1 cellular context compared by ENCODE assay signal in the genomic region with DNA sequence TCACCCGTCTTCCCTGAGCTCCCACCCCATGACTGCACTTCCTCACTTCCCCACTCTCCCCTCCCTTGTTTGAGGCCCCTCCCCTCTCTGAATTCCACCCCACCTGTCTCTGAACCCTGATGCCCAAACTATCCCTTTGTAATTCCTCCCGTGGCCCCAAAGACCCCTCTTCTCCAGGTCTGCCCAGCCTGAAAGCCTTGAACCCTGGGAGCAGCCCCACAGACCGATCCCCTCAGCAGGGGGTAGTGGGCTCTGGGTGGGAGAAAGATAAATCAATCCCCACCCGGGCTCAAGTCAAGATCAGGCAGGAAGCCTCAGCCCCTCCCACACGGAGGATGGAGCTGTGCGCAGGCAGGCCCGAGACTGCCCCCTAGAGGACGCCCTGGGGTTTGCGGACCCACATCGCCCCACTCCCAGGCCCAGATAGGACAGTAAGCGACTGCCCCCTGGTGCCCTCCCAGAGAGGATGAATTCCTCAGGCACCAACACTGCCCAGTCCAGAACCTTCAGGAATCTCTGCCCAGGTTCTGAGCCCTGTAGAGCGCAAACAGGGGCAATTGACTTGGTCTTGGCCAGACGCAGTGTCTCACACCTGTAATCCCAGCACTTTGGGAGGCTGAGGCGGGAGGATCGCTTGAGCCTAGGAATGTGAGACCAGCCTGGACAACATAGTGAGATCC.
TF ChIP-seq lines count a peak whose summit lies in the region.

No MANE protein-coding gene starts in this region.

TF ChIP-seq in K562, 482 proteins besides CTCF, POLR2A, EP300 and RAD21 (continued from another document and continues in another):
- TF ChIP-seq TEAD4 (IDR thresholded peaks at IDR 0.05; ENCODE audit: low read length) (peak; percentile 75), TEAD4 (CRISPR knock-in tag; IDR thresholded peaks at IDR 0.05; ENCODE audit: borderline replicate concordance) (no peak), GABPA (tag; conservative IDR thresholded peaks at IDR 0.05; ENCODE audit: low read depth) (no peak), ZC3H4 (CRISPR knock-in tag; IDR thresholded peaks at IDR 0.05; ENCODE audit: borderline replicate concordance) (no peak), RCOR1 (IDR thresholded peaks at IDR 0.05; ENCODE audit: borderline replicate concordance in 1 of 2, low read depth in 2 of 2, low read length in 2 of 2) (peak; percentile 68 to 94; a peak in 3 of 4 replicates), MXI1 (IDR thresholded peaks at IDR 0.05; ENCODE audit: low read depth, low read length) (peak; percentile 57; the same call in 1 of the 2 replicates), BRD4 (IDR thresholded peaks at IDR 0.05) (no peak), ZNF263 (CRISPR knock-in tag; IDR thresholded peaks at IDR 0.05; ENCODE audit: borderline replicate concordance) (peak; percentile 77; the same call in 1 of the 2 replicates), PHB2 (IDR thresholded peaks at IDR 0.05; ENCODE audit: low read depth) (no peak), FOXJ3 (CRISPR knock-in tag; IDR thresholded peaks at IDR 0.05) (no peak), SAP30 (IDR thresholded peaks at IDR 0.05; ENCODE audit: borderline replicate concordance, insufficient read depth, low read depth, low read length, poor library complexity, severe bottlenecking) (no peak), ZNF324 (CRISPR knock-in tag; IDR thresholded peaks at IDR 0.05) (no peak), SRSF7 (optimal IDR thresholded peaks at IDR 0.05; ENCODE audit: low read depth, low read length) (no peak), PCBP1 (IDR thresholded peaks at IDR 0.05; ENCODE audit: low read depth, low read length, poor library complexity, severe bottlenecking) (no peak), MTA2 (IDR thresholded peaks at IDR 0.05; ENCODE audit: low read depth) (no peak), ELF2 (CRISPR knock-in tag; IDR thresholded peaks at IDR 0.05) (no peak), DACH1 (IDR thresholded peaks at IDR 0.05; ENCODE audit: partially characterized antibody) (peak; percentile 43), MECOM (CRISPR knock-in tag; IDR thresholded peaks at IDR 0.05) (no peak), RAD51 (IDR thresholded peaks at IDR 0.05; ENCODE audit: borderline replicate concordance, low read depth) (no peak), POLR2AphosphoS5 (IDR thresholded peaks at IDR 0.05; ENCODE audit: control insufficient read depth, insufficient read depth, low read depth, low read length) (no peak)
- TF ChIP-seq, protein P1, sequence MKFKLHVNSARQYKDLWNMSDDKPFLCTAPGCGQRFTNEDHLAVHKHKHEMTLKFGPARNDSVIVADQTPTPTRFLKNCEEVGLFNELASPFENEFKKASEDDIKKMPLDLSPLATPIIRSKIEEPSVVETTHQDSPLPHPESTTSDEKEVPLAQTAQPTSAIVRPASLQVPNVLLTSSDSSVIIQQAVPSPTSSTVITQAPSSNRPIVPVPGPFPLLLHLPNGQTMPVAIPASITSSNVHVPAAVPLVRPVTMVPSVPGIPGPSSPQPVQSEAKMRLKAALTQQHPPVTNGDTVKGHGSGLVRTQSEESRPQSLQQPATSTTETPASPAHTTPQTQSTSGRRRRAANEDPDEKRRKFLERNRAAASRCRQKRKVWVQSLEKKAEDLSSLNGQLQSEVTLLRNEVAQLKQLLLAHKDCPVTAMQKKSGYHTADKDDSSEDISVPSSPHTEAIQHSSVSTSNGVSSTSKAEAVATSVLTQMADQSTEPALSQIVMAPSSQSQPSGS (CRISPR knock-in tag; IDR thresholded peaks at IDR 0.05): no peak
- TF ChIP-seq, protein P2, sequence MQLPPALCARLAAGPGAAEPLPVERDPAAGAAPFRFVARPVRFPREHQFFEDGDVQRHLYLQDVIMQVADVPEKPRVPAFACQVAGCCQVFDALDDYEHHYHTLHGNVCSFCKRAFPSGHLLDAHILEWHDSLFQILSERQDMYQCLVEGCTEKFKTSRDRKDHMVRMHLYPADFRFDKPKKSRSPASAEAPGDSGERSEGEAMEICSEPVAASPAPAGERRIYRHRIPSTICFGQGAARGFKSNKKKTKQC (CRISPR knock-in tag; IDR thresholded peaks at IDR 0.05): no peak; the same call in 1 of the 2 replicates
- TF ChIP-seq, protein P3, sequence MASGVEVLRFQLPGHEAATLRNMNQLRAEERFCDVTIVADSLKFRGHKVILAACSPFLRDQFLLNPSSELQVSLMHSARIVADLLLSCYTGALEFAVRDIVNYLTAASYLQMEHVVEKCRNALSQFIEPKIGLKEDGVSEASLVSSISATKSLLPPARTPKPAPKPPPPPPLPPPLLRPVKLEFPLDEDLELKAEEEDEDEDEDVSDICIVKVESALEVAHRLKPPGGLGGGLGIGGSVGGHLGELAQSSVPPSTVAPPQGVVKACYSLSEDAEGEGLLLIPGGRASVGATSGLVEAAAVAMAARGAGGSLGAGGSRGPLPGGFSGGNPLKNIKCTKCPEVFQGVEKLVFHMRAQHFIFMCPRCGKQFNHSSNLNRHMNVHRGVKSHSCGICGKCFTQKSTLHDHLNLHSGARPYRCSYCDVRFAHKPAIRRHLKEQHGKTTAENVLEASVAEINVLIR (CRISPR knock-in tag; IDR thresholded peaks at IDR 0.05): no peak
- TF ChIP-seq, protein P4, sequence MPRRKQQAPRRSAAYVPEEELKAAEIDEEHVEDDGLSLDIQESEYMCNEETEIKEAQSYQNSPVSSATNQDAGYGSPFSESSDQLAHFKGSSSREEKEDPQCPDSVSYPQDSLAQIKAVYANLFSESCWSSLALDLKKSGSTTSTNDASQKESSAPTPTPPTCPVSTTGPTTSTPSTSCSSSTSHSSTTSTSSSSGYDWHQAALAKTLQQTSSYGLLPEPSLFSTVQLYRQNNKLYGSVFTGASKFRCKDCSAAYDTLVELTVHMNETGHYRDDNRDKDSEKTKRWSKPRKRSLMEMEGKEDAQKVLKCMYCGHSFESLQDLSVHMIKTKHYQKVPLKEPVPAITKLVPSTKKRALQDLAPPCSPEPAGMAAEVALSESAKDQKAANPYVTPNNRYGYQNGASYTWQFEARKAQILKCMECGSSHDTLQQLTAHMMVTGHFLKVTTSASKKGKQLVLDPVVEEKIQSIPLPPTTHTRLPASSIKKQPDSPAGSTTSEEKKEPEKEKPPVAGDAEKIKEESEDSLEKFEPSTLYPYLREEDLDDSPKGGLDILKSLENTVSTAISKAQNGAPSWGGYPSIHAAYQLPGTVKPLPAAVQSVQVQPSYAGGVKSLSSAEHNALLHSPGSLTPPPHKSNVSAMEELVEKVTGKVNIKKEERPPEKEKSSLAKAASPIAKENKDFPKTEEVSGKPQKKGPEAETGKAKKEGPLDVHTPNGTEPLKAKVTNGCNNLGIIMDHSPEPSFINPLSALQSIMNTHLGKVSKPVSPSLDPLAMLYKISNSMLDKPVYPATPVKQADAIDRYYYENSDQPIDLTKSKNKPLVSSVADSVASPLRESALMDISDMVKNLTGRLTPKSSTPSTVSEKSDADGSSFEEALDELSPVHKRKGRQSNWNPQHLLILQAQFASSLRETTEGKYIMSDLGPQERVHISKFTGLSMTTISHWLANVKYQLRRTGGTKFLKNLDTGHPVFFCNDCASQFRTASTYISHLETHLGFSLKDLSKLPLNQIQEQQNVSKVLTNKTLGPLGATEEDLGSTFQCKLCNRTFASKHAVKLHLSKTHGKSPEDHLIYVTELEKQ (CRISPR knock-in tag; IDR thresholded peaks at IDR 0.05): no peak
- TF ChIP-seq, protein P5, sequence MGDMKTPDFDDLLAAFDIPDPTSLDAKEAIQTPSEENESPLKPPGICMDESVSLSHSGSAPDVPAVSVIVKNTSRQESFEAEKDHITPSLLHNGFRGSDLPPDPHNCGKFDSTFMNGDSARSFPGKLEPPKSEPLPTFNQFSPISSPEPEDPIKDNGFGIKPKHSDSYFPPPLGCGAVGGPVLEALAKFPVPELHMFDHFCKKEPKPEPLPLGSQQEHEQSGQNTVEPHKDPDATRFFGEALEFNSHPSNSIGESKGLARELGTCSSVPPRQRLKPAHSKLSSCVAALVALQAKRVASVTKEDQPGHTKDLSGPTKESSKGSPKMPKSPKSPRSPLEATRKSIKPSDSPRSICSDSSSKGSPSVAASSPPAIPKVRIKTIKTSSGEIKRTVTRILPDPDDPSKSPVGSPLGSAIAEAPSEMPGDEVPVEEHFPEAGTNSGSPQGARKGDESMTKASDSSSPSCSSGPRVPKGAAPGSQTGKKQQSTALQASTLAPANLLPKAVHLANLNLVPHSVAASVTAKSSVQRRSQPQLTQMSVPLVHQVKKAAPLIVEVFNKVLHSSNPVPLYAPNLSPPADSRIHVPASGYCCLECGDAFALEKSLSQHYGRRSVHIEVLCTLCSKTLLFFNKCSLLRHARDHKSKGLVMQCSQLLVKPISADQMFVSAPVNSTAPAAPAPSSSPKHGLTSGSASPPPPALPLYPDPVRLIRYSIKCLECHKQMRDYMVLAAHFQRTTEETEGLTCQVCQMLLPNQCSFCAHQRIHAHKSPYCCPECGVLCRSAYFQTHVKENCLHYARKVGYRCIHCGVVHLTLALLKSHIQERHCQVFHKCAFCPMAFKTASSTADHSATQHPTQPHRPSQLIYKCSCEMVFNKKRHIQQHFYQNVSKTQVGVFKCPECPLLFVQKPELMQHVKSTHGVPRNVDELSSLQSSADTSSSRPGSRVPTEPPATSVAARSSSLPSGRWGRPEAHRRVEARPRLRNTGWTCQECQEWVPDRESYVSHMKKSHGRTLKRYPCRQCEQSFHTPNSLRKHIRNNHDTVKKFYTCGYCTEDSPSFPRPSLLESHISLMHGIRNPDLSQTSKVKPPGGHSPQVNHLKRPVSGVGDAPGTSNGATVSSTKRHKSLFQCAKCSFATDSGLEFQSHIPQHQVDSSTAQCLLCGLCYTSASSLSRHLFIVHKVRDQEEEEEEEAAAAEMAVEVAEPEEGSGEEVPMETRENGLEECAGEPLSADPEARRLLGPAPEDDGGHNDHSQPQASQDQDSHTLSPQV (IDR thresholded peaks at IDR 0.05): peak; percentile 68
- TF ChIP-seq, protein P6, sequence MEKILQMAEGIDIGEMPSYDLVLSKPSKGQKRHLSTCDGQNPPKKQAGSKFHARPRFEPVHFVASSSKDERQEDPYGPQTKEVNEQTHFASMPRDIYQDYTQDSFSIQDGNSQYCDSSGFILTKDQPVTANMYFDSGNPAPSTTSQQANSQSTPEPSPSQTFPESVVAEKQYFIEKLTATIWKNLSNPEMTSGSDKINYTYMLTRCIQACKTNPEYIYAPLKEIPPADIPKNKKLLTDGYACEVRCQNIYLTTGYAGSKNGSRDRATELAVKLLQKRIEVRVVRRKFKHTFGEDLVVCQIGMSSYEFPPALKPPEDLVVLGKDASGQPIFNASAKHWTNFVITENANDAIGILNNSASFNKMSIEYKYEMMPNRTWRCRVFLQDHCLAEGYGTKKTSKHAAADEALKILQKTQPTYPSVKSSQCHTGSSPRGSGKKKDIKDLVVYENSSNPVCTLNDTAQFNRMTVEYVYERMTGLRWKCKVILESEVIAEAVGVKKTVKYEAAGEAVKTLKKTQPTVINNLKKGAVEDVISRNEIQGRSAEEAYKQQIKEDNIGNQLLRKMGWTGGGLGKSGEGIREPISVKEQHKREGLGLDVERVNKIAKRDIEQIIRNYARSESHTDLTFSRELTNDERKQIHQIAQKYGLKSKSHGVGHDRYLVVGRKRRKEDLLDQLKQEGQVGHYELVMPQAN (IDR thresholded peaks at IDR 0.05; ENCODE audit: borderline replicate concordance): no peak
- TF ChIP-seq, protein P7, sequence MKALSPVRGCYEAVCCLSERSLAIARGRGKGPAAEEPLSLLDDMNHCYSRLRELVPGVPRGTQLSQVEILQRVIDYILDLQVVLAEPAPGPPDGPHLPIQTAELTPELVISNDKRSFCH (CRISPR knock-in tag; IDR thresholded peaks at IDR 0.05): no peak
- TF ChIP-seq, protein P7 (tag; IDR thresholded peaks at IDR 0.05): 0 out of 2 replicates have a peak, but pooled peaks have one; percentile 38
- TF ChIP-seq, protein P8, sequence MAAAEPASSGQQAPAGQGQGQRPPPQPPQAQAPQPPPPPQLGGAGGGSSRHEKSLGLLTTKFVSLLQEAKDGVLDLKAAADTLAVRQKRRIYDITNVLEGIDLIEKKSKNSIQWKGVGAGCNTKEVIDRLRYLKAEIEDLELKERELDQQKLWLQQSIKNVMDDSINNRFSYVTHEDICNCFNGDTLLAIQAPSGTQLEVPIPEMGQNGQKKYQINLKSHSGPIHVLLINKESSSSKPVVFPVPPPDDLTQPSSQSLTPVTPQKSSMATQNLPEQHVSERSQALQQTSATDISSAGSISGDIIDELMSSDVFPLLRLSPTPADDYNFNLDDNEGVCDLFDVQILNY (CRISPR knock-in tag; IDR thresholded peaks at IDR 0.05): no peak
- TF ChIP-seq, protein P9, sequence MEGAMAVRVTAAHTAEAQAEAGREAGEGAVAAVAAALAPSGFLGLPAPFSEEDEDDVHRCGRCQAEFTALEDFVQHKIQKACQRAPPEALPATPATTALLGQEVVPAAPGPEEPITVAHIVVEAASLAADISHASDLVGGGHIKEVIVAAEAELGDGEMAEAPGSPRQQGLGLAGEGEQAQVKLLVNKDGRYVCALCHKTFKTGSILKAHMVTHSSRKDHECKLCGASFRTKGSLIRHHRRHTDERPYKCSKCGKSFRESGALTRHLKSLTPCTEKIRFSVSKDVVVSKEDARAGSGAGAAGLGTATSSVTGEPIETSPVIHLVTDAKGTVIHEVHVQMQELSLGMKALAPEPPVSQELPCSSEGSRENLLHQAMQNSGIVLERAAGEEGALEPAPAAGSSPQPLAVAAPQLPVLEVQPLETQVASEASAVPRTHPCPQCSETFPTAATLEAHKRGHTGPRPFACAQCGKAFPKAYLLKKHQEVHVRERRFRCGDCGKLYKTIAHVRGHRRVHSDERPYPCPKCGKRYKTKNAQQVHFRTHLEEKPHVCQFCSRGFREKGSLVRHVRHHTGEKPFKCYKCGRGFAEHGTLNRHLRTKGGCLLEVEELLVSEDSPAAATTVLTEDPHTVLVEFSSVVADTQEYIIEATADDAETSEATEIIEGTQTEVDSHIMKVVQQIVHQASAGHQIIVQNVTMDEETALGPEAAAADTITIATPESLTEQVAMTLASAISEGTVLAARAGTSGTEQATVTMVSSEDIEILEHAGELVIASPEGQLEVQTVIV (CRISPR knock-in tag; IDR thresholded peaks at IDR 0.05; ENCODE audit: borderline replicate concordance): no peak
- TF ChIP-seq, protein P10, sequence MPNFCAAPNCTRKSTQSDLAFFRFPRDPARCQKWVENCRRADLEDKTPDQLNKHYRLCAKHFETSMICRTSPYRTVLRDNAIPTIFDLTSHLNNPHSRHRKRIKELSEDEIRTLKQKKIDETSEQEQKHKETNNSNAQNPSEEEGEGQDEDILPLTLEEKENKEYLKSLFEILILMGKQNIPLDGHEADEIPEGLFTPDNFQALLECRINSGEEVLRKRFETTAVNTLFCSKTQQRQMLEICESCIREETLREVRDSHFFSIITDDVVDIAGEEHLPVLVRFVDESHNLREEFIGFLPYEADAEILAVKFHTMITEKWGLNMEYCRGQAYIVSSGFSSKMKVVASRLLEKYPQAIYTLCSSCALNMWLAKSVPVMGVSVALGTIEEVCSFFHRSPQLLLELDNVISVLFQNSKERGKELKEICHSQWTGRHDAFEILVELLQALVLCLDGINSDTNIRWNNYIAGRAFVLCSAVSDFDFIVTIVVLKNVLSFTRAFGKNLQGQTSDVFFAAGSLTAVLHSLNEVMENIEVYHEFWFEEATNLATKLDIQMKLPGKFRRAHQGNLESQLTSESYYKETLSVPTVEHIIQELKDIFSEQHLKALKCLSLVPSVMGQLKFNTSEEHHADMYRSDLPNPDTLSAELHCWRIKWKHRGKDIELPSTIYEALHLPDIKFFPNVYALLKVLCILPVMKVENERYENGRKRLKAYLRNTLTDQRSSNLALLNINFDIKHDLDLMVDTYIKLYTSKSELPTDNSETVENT (CRISPR knock-in tag; IDR thresholded peaks at IDR 0.05): peak; percentile 68; the same call in 1 of the 2 replicates
- TF ChIP-seq, protein P11, sequence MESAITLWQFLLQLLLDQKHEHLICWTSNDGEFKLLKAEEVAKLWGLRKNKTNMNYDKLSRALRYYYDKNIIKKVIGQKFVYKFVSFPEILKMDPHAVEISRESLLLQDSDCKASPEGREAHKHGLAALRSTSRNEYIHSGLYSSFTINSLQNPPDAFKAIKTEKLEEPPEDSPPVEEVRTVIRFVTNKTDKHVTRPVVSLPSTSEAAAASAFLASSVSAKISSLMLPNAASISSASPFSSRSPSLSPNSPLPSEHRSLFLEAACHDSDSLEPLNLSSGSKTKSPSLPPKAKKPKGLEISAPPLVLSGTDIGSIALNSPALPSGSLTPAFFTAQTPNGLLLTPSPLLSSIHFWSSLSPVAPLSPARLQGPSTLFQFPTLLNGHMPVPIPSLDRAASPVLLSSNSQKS (CRISPR knock-in tag; IDR thresholded peaks at IDR 0.05): no peak
